ENCODE assay signal across 24 cellular contexts in the genomic region with DNA sequence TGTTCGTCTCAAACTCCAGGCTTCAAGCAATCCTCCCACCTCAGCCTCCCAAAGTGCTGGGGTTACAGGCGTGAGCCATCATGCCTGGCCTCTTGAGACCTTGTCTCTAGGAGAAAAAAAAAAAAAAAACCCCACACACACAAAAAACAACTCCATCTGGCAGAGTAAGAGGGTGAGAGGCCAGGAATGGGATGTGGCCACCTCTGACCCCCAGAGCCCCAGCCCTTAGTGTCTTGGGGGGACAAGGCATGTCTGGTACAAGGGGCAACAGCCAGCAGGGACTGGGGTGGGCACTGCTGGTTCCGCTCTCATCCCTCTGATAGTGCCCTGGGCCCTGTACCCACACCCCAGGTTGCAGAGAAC.
"Had no signal": no experiment of that assay in that cellular context is flagged by ENCODE, and none has a peak within 500 bp of the region (broad histone marks: within the 10 kb centered on the region; RNA-seq: fewer than 3 reads in every experiment).

No MANE protein-coding gene starts in this region.

- H3K4me1 ChIP-seq: SJCRH30 had no signal

- ATAC-seq: Panc1, PC-3, Right ventricle myocardium inferior had no signal

- H3K36me3 ChIP-seq: SJCRH30 had no signal

- H3K4me3 ChIP-seq: MG63, SJCRH30 had no signal

- DNase-seq: IMR-90; Karpas-422; KG1; MG63; NCI-H1092; NCI-H1105 treated with DMSO at 0.1 percent for 48 hours; NCI-H1417 treated with DMSO at 0.1 percent for 48 hours; NCI-H146; NCI-H1694 treated with DMSO at 0.1 percent for 48 hours; NCI-H1930; NCI-H2081; NCI-H2107; NCI-H226; NCI-H446; NCI-H510A; NCI-H524 treated with DMSO at 0.1 percent for 48 hours; NCI-H69; NCI-H774; NK-92 treated with Interleukin-12 subunit alpha and Interleukin-12 subunit beta, amount 100 ng/mL, for 24 hours; PC-3; SHP77 treated with DMSO at 0.1 percent for 48 hours; SJCRH30 had no signal

- H3K9me3 ChIP-seq: MG63, SJCRH30 had no signal

- H3K27ac ChIP-seq: SJCRH30 had no signal

- H3K27me3 ChIP-seq: MG63, SJCRH30 had no signal
